13 cellular contexts compared by ENCODE assay signal in the genomic region with DNA sequence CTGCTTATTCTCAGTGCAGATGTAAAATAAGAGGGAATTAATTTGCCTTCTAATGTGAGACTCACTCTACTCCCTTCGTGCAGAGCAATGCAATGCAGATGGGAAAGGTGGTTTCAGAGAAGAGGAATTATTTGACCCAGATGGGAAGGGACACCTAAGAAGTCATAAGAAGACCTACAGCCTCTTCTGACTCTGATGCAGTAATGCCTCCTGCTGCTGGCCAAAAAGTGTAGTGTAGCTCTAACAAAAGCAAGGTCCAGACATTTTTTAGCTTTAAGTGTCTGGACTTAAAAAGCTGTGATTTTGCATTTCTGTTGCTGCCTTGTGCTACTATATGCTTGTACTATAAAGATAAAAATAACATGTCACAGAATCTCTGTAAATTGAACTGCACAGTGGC.
DNase-seq lines count a peak whose midpoint lies in the region; ATAC-seq and TF ChIP-seq lines count a peak whose summit lies in the region.
"Had no signal": no experiment of that assay in that cellular context is flagged by ENCODE, and none has a peak within 500 bp of the region (broad histone marks: within the 10 kb centered on the region; RNA-seq: fewer than 3 reads in every experiment).

No MANE protein-coding gene starts in this region.

- H4K20me1 ChIP-seq in neural progenitor cell (ENCODE audit: low read depth): no peaks in the 10 kb centered on the region

- H3K27ac Mint-ChIP-seq in endothelial cell (ENCODE audit: unreplicated experiment) (no peak overlapping the region), neural progenitor cell (no peak overlapping the region)
- H3K27ac Mint-ChIP-seq: memory B cell had no signal

- peaks cover 12% of the 10 kb centered on the region for H3K4me1 Mint-ChIP-seq in endothelial cell (ENCODE audit: unreplicated experiment)
- H3K4me1 Mint-ChIP-seq in neural progenitor cell: no peaks in the 10 kb centered on the region

- H3K4me2 ChIP-seq in neural progenitor cell: no peak overlapping the region

- no peak for ATAC-seq in GM21515 (IDR thresholded peaks at IDR 0.05; ENCODE audit: unreplicated experiment)

- H3K4me3 Mint-ChIP-seq in endothelial cell (ENCODE audit: unreplicated experiment) (no peak overlapping the region), neural progenitor cell (no peak overlapping the region)
- H3K4me3 Mint-ChIP-seq: memory B cell had no signal

- H3K36me3 Mint-ChIP-seq in endothelial cell (ENCODE audit: low read depth, unreplicated experiment) (no peaks in the 10 kb centered on the region), neural progenitor cell (no peaks in the 10 kb centered on the region)
- H3K36me3 Mint-ChIP-seq: memory B cell had no signal

- H3K9ac ChIP-seq in NT2/D1 (ENCODE audit: insufficient read length, low read depth) (no peak overlapping the region), neural progenitor cell (no peak overlapping the region)

- H3K9me3 ChIP-seq in NT2/D1 (ENCODE audit: insufficient read depth, low read length) (no peaks in the 10 kb centered on the region), neural progenitor cell (ENCODE audit: low read depth) (no peaks in the 10 kb centered on the region)
- H3K9me3 ChIP-seq: ascending aorta, thoracic aorta had no signal

- H3F3A ChIP-seq in neural progenitor cell (ENCODE audit: low read depth): no peaks in the 10 kb centered on the region

- no peak overlapping the region for H3K4me3 ChIP-seq in GM12865 (ENCODE audit: low read depth, low read length)
- no peak overlapping the region for H3K4me3 ChIP-seq in NT2/D1 (ENCODE audit: insufficient read length, low read depth)
- no peak overlapping the region for H3K4me3 ChIP-seq in neural progenitor cell
- H3K4me3 ChIP-seq: ascending aorta, thoracic aorta had no signal

- TF ChIP-seq CTCF in GM12865 (IDR thresholded peaks at IDR 0.05; ENCODE audit: insufficient read depth, low read depth, low read length, missing control alignments) (peak; percentile 70), endothelial cell (IDR thresholded peaks at IDR 0.05; ENCODE audit: unreplicated experiment) (no peak), neural progenitor cell (IDR thresholded peaks at IDR 0.05) (peak; percentile 49)

- no peak overlapping the region for H2AFZ ChIP-seq in neural progenitor cell (replicated peaks)

- H3K79me2 ChIP-seq in neural progenitor cell (ENCODE audit: low read depth): no peaks in the 10 kb centered on the region

- no peaks in the 10 kb centered on the region for H3K4me1 ChIP-seq in NT2/D1 (ENCODE audit: insufficient read depth, insufficient read length)
- H3K4me1 ChIP-seq in neural progenitor cell: no peaks in the 10 kb centered on the region
- H3K4me1 ChIP-seq: ascending aorta had no signal

- no peaks in the 10 kb centered on the region for H3K9me3 Mint-ChIP-seq in endothelial cell (ENCODE audit: unreplicated experiment)
- no peaks in the 10 kb centered on the region for H3K9me3 Mint-ChIP-seq in neural progenitor cell
- H3K9me3 Mint-ChIP-seq: memory B cell had no signal

- H3K36me3 ChIP-seq in NT2/D1 (ENCODE audit: insufficient read depth, insufficient read length, low read length): no peaks in the 10 kb centered on the region
- H3K36me3 ChIP-seq in neural progenitor cell: no peaks in the 10 kb centered on the region
- H3K36me3 ChIP-seq: ascending aorta, thoracic aorta had no signal

- H3K27me3 Mint-ChIP-seq in endothelial cell (ENCODE audit: unreplicated experiment) (peaks cover 1% of the 10 kb centered on the region), neural progenitor cell (ENCODE audit: insufficient read depth, low read depth) (no peaks in the 10 kb centered on the region)
- H3K27me3 Mint-ChIP-seq: memory B cell had no signal

- H3K27me3 ChIP-seq in NT2/D1 (ENCODE audit: insufficient read depth, insufficient read length): no peaks in the 10 kb centered on the region
- no peaks in the 10 kb centered on the region for H3K27me3 ChIP-seq in neural progenitor cell
- H3K27me3 ChIP-seq: ascending aorta had no signal

- DNase-seq in GM12865 (ENCODE audit: low read depth) (peak; percentile 69), NT2/D1 (ENCODE audit: low read depth, low spot score) (peak; percentile 11), endothelial cell (ENCODE audit: low spot score) (peak; percentile 6), neural progenitor cell (ENCODE audit: low spot score) (peak; percentile 35), HK-2 (ENCODE audit: unreplicated experiment) (no peak)
- no peak for DNase-seq in activated effector memory CD4-positive, alpha-beta T cell treated with Interleukin-2 at 50 U/mL for 16 hours
- DNase-seq: foreskin melanocyte, NCI-H69, retina had no signal

- no peak overlapping the region for H3K27ac ChIP-seq in neural progenitor cell
- H3K27ac ChIP-seq: ascending aorta, thoracic aorta had no signal

Comparison
In these comparisons a context has a peak if more than half of its experiments do, and no peak if none do; other contexts are left out.
1. DNase-seq: peak in GM12865 (single experiment), NT2/D1 (single experiment), endothelial cell (single experiment) and neural progenitor cell (single experiment); none in activated effector memory CD4-positive, alpha-beta T cell treated with Interleukin-2 at 50 U/mL for 16 hours (single experiment) and HK-2 (single experiment).